19 cellular contexts compared by ENCODE assay signal in the genomic region with DNA sequence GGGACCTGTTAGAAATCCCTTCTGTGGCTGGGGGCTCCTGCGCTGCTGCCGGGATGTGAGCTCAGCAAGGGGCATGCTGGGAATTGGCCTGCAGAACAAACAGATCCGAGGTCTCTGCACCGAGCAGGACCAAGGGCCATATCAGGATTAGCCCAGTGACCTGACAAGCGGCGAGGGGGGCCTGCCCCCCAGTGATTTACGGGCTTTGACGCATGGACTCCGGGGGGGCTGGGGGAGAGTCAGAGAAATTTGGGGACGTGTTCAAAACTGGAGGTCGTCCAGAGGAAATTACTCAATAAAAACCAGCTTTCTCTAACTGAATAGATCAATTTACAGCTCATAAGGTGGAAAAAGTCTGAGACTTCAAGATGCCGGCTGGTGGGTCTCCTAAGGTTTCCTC.
A peak's percentile ranks its signal among the peaks of the same experiment; 100 is the strongest.
DNase-seq lines count a peak whose midpoint lies in the region; ATAC-seq and TF ChIP-seq lines count a peak whose summit lies in the region.
"Had no signal": no experiment of that assay in that cellular context is flagged by ENCODE, and none has a peak within 500 bp of the region (broad histone marks: within the 10 kb centered on the region; RNA-seq: fewer than 3 reads in every experiment).

No MANE protein-coding gene starts in this region.

- H3K9me3 Mint-ChIP-seq in chondrocyte (ENCODE audit: low read depth) = no peaks in the 10 kb centered on the region
- H3K9me3 Mint-ChIP-seq in type B pancreatic cell = no peaks in the 10 kb centered on the region
- H3K9me3 Mint-ChIP-seq: activated T-helper 17 cell treated with anti-CD3 and anti-CD28 coated beads, Interleukin-2, amount 50 U/mL, for 72 hours; GM23338 had no signal

- no peak for TF ChIP-seq POLR2A in erythroblast (IDR thresholded peaks at IDR 0.05; ENCODE audit: low read length)

- H3K27me3 Mint-ChIP-seq in chondrocyte (ENCODE audit: low read depth) (no peaks in the 10 kb centered on the region), type B pancreatic cell (no peaks in the 10 kb centered on the region)
- H3K27me3 Mint-ChIP-seq: activated T-helper 17 cell treated with anti-CD3 and anti-CD28 coated beads, Interleukin-2, amount 50 U/mL, for 72 hours; T-helper 17 cell had no signal

- peak overlapping the region; percentile 92 for H3K27ac ChIP-seq in hepatocyte
- H3K27ac ChIP-seq: BLaER1, thyroid gland had no signal

- no peaks in the 10 kb centered on the region for H3K36me3 ChIP-seq in hepatocyte (replicated peaks; ENCODE audit: insufficient read depth, low read depth)
- H3K36me3 ChIP-seq: BLaER1, thyroid gland had no signal

- H3K79me2 ChIP-seq in hepatocyte = no peaks in the 10 kb centered on the region

- H3K4me2 ChIP-seq in hepatocyte = no peak overlapping the region
- H3K4me2 ChIP-seq: BLaER1, GM23338 had no signal

- ATAC-seq in omental fat pad (ENCODE audit: low FRiP score) = peak; percentile 61
- ATAC-seq in GM19455 (IDR thresholded peaks at IDR 0.05; ENCODE audit: unreplicated experiment) = no peak
- ATAC-seq in SK-N-SH treated with all-trans-retinoic acid at 6 μM for 48 hours = no peak
- ATAC-seq: activated T-helper 17 cell treated with anti-CD3 and anti-CD28 coated beads, Interleukin-2, amount 50 U/mL, for 72 hours; GM23338; T-helper 17 cell had no signal

- H3K4me3 Mint-ChIP-seq in chondrocyte (ENCODE audit: unreplicated experiment) (no peak overlapping the region), type B pancreatic cell (peak overlapping the region; percentile 62)
- H3K4me3 Mint-ChIP-seq: activated T-helper 17 cell treated with anti-CD3 and anti-CD28 coated beads, Interleukin-2, amount 50 U/mL, for 72 hours; GM23338; T-helper 17 cell had no signal

- H3K4me1 ChIP-seq in hepatocyte (ENCODE audit: insufficient read depth) = peaks cover 62% of the 10 kb centered on the region
- H3K4me1 ChIP-seq: BLaER1 had no signal

- 26% methylated on average over 12 of the region's 12 CpGs for WGBS in hepatocyte (ENCODE audit: low lambda C conversion rate, missing lambda C conversion rate)

- no peak overlapping the region for H3K4me3 ChIP-seq in hepatocyte
- H3K4me3 ChIP-seq: BLaER1, GM23338, thyroid gland had no signal

- DNase-seq in chondrocyte (ENCODE audit: low spot score) (no peak), hepatocyte (ENCODE audit: low spot score) (peak; percentile 24), omental fat pad (ENCODE audit: low spot score) (peak; percentile 56), type B pancreatic cell (ENCODE audit: extremely low spot score, unreplicated experiment) (no peak), erythroblast (lab: John Stamatoyannopoulos, UW) (no peak)
- DNase-seq in stimulated activated naive CD4-positive, alpha-beta T cell (lab: John Stamatoyannopoulos, UW) = no peak
- DNase-seq: activated CD4-positive, CD25-positive, alpha-beta regulatory T cell; GDM1; mesendoderm; NCI-H187 treated with DMSO at 0.1 percent for 48 hours; NCI-H446 treated with DMSO at 0.1 percent for 48 hours; SIG-M5; T-helper 17 cell had no signal

- H3K36me3 Mint-ChIP-seq in chondrocyte (ENCODE audit: low read depth) = no peaks in the 10 kb centered on the region
- H3K36me3 Mint-ChIP-seq in type B pancreatic cell = no peaks in the 10 kb centered on the region

- no peaks in the 10 kb centered on the region for H3K9me2 ChIP-seq in hepatocyte (replicated peaks; ENCODE audit: insufficient read depth)

- TF ChIP-seq CTCF in chondrocyte (IDR thresholded peaks at IDR 0.05) (no peak), hepatocyte (IDR thresholded peaks at IDR 0.05; ENCODE audit: poor library complexity) (no peak), omental fat pad (IDR thresholded peaks at IDR 0.05) (no peak), type B pancreatic cell (conservative IDR thresholded peaks at IDR 0.05) (no peak)

- H2AFZ ChIP-seq in hepatocyte = no peak overlapping the region

- no peaks in the 10 kb centered on the region for H3K9me3 ChIP-seq in hepatocyte (ENCODE audit: low read depth)
- H3K9me3 ChIP-seq: thyroid gland had no signal

- peak overlapping the region; percentile 32 for H3K27ac Mint-ChIP-seq in chondrocyte (ENCODE audit: unreplicated experiment)
- peak overlapping the region; percentile 61 for H3K27ac Mint-ChIP-seq in type B pancreatic cell
- H3K27ac Mint-ChIP-seq: activated T-helper 17 cell treated with anti-CD3 and anti-CD28 coated beads, Interleukin-2, amount 50 U/mL, for 72 hours; GM23338; T-helper 17 cell had no signal

- H3K27me3 ChIP-seq in hepatocyte = no peaks in the 10 kb centered on the region
- H3K27me3 ChIP-seq: BLaER1, thyroid gland had no signal

- H3K4me1 Mint-ChIP-seq in chondrocyte (ENCODE audit: low read depth) = peaks cover 53% of the 10 kb centered on the region
- peaks cover 71% of the 10 kb centered on the region for H3K4me1 Mint-ChIP-seq in type B pancreatic cell (ENCODE audit: unreplicated experiment)
- H3K4me1 Mint-ChIP-seq: activated T-helper 17 cell treated with anti-CD3 and anti-CD28 coated beads, Interleukin-2, amount 50 U/mL, for 72 hours; T-helper 17 cell had no signal

- H4K20me1 ChIP-seq in hepatocyte (ENCODE audit: insufficient read depth, poor library complexity, severe bottlenecking) = no peaks in the 10 kb centered on the region
- H4K20me1 ChIP-seq: BLaER1 had no signal

TF ChIP-seq in SK-N-SH treated with all-trans-retinoic acid at 6 μM for 48 hours, 23 proteins besides CTCF, POLR2A, EP300 and RAD21:
- TF ChIP-seq SNAI2 (CRISPR knock-in tag; IDR thresholded peaks at IDR 0.05) (no peak), ZNF565 (CRISPR knock-in tag; conservative IDR thresholded peaks at IDR 0.05; ENCODE audit: low read depth) (no peak)

Comparison
In these comparisons a context has a peak if more than half of its experiments do, and no peak if none do; other contexts are left out.
1. DNase-seq: peak in hepatocyte (single experiment) and omental fat pad (single experiment); none in chondrocyte (single experiment), type B pancreatic cell (single experiment), stimulated activated naive CD4-positive, alpha-beta T cell (0 of 6) and erythroblast (0 of 2).